Comparison of ENCODE assay signal across 35 cellular contexts in the genomic region with DNA sequence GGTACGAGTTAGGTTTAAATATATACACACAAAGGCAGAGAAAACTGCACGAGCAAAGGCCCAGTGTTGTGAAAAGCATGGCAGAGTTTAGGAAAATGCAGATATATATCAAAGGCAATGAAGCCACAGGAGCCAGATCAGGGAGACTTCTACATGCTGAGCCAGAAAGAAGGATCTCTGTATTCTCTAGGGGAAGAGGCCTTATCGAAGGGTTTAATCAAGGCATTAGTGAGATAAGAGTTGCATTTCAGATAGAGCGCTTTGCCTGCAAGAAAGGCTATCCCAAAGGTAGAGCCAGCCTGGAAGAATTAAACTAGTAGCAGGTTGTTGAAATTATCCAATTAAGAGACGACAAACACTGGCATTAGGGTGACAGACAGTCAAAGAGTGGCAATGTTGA. TPM values are rescaled to one million over a fixed set of nuclear protein-coding genes. Genes with fewer than 3 reads are reported as not detected.
A peak's percentile ranks its signal among the peaks of the same experiment; 100 is the strongest.
DNase-seq lines count a peak whose midpoint lies in the region; ATAC-seq and TF ChIP-seq lines count a peak whose summit lies in the region.
"Had no signal": no experiment of that assay in that cellular context is flagged by ENCODE, and none has a peak within 500 bp of the region (broad histone marks: within the 10 kb centered on the region; RNA-seq: fewer than 3 reads in every experiment).

No MANE protein-coding gene starts in this region.

- TF ChIP-seq CTCF in nephron (IDR thresholded peaks at IDR 0.05; ENCODE audit: unreplicated experiment in 3 of 3), result no peak

- no peak overlapping the region for H4K5ac ChIP-seq in mesendoderm (ENCODE audit: low read length)

- no peak overlapping the region for H3K4ac ChIP-seq in mesendoderm (ENCODE audit: low read depth, low read length)

- H3K4me1 Mint-ChIP-seq in nephron, result peaks cover 8% of the 10 kb centered on the region
- no peaks in the 10 kb centered on the region for H3K4me1 Mint-ChIP-seq in T-helper 2 cell treated with Interferon-gamma antibody and Interleukin-4, amounts not matched to agents 5 μg/mL and 100 μg/mL, for 36 hours (ENCODE audit: low read depth)
- H3K4me1 Mint-ChIP-seq: B cell; CD14-positive monocyte; CD4-positive, alpha-beta memory T cell; CD4-positive, CD25-positive, alpha-beta regulatory T cell; CD8-positive, alpha-beta memory T cell had no signal

- peak overlapping the region in 2 of 3 experiments; percentile 12 to 42 for H3K4me3 Mint-ChIP-seq in nephron
- no peak overlapping the region for H3K4me3 Mint-ChIP-seq in T-helper 2 cell treated with Interferon-gamma antibody and Interleukin-4, amounts not matched to agents 5 μg/mL and 100 μg/mL, for 36 hours
- H3K4me3 Mint-ChIP-seq: B cell; CD14-positive monocyte; CD4-positive, alpha-beta memory T cell; CD4-positive, alpha-beta T cell; CD4-positive, CD25-positive, alpha-beta regulatory T cell; CD8-positive, alpha-beta memory T cell; CD8-positive, alpha-beta T cell had no signal

- no peak overlapping the region for H3K4me3 ChIP-seq in mesendoderm (ENCODE audit: low read length)
- H3K4me3 ChIP-seq: A549; BLaER1; BLaER1 treated with 17β-estradiol and CSF1 and Interleukin-3, amounts not matched to agents 10 nM and 100 nM had no signal

- H3K23ac ChIP-seq in mesendoderm (ENCODE audit: low read length), result no peak overlapping the region

- H3K27ac ChIP-seq in mesendoderm (ENCODE audit: low read depth, low read length), result no peak overlapping the region
- H3K27ac ChIP-seq: 22Rv1; A549; BLaER1; BLaER1 treated with 17β-estradiol and CSF1 and Interleukin-3, amounts not matched to agents 10 nM and 100 nM; C4-2B had no signal

- peaks cover 15% of the 10 kb centered on the region for H3K27me3 Mint-ChIP-seq in nephron (ENCODE audit: low read depth)
- H3K27me3 Mint-ChIP-seq in T-helper 2 cell treated with Interferon-gamma antibody and Interleukin-4, amounts not matched to agents 5 μg/mL and 100 μg/mL, for 36 hours (ENCODE audit: low read depth), result peaks cover 9% of the 10 kb centered on the region

- H3K18ac ChIP-seq in mesendoderm (ENCODE audit: low read length), result no peak overlapping the region

- DNase-seq in NCI-H82 (lab: John Stamatoyannopoulos, UW) (peak; percentile 31), NCI-H82 treated with DMSO at 0.1 percent for 48 hours (lab: John Stamatoyannopoulos, UW; ENCODE audit: unreplicated experiment) (no peak), SK-N-DZ (ENCODE audit: low spot score) (peak; percentile 64), mesendoderm (peak; percentile 63), AG08396 (ENCODE audit: low spot score) (no peak)
- DNase-seq in T-helper 2 cell treated with Interferon-gamma antibody and Interleukin-4, amounts not matched to agents 5 μg/mL and 100 μg/mL, for 36 hours (ENCODE audit: low spot score), result no peak
- DNase-seq: 8988T; ACHN; AML-193; BE2C; C1 segment of cervical spinal cord; Caco-2; Calu3; CD4-positive, alpha-beta memory T cell; CD4-positive, alpha-beta T cell; CD4-positive, CD25-positive, alpha-beta regulatory T cell; CD8-positive, alpha-beta memory T cell; CD8-positive, alpha-beta T cell; COR-L47; DMS 273 treated with DMSO at 0.1 percent for 48 hours; DMS153; DMS53; DMS79; DMS79 treated with DMSO at 0.1 percent for 48 hours; DND-41; EL had no signal

- H3K4me2 ChIP-seq in mesendoderm (ENCODE audit: low read length), result no peak overlapping the region
- H3K4me2 ChIP-seq: A549; BLaER1; BLaER1 treated with 17β-estradiol and CSF1 and Interleukin-3, amounts not matched to agents 10 nM and 100 nM had no signal

- H2BK15ac ChIP-seq in mesendoderm (replicated peaks; ENCODE audit: low read depth), result no peak overlapping the region

- H3K56ac ChIP-seq in mesendoderm (ENCODE audit: low read length), result no peak overlapping the region

- no peaks in the 10 kb centered on the region for H3K79me1 ChIP-seq in mesendoderm (ENCODE audit: low read length)

- peaks cover 8% of the 10 kb centered on the region for H3K36me3 Mint-ChIP-seq in nephron (ENCODE audit: low read depth)
- H3K36me3 Mint-ChIP-seq in T-helper 2 cell treated with Interferon-gamma antibody and Interleukin-4, amounts not matched to agents 5 μg/mL and 100 μg/mL, for 36 hours (ENCODE audit: low read depth), result no peaks in the 10 kb centered on the region
- H3K36me3 Mint-ChIP-seq: CD14-positive monocyte; CD4-positive, alpha-beta memory T cell; CD4-positive, CD25-positive, alpha-beta regulatory T cell; CD8-positive, alpha-beta memory T cell; CD8-positive, alpha-beta T cell had no signal

- H3K9me3 Mint-ChIP-seq in nephron, result no peaks in the 10 kb centered on the region
- no peaks in the 10 kb centered on the region for H3K9me3 Mint-ChIP-seq in T-helper 2 cell treated with Interferon-gamma antibody and Interleukin-4, amounts not matched to agents 5 μg/mL and 100 μg/mL, for 36 hours
- H3K9me3 Mint-ChIP-seq: CD14-positive monocyte; CD4-positive, alpha-beta memory T cell; CD4-positive, alpha-beta T cell; CD8-positive, alpha-beta memory T cell; CD8-positive, alpha-beta T cell had no signal

- no peak overlapping the region for H2BK5ac ChIP-seq in mesendoderm (ENCODE audit: low read length)

- H3K27me3 ChIP-seq in mesendoderm (ENCODE audit: insufficient read depth, low read length, poor library complexity), result no peaks in the 10 kb centered on the region
- H3K27me3 ChIP-seq: BE2C; BLaER1; BLaER1 treated with 17β-estradiol and CSF1 and Interleukin-3, amounts not matched to agents 10 nM and 100 nM had no signal

- no peaks in the 10 kb centered on the region for H3K36me3 ChIP-seq in mesendoderm (ENCODE audit: control insufficient read depth, insufficient read depth, low read length)
- H3K36me3 ChIP-seq: BE2C; BLaER1; BLaER1 treated with 17β-estradiol and CSF1 and Interleukin-3, amounts not matched to agents 10 nM and 100 nM had no signal

- no peak for ATAC-seq in HG02610 (IDR thresholded peaks at IDR 0.05; ENCODE audit: unreplicated experiment)
- ATAC-seq: A549; CD8-positive, alpha-beta T cell had no signal

- no peaks in the 10 kb centered on the region for H3K4me1 ChIP-seq in mesendoderm (ENCODE audit: control insufficient read depth, low read depth, low read length)
- H3K4me1 ChIP-seq: A549; BLaER1; BLaER1 treated with 17β-estradiol and CSF1 and Interleukin-3, amounts not matched to agents 10 nM and 100 nM; Caco-2 had no signal

- no peak overlapping the region for H2AK5ac ChIP-seq in mesendoderm (ENCODE audit: low read length)

- H3K79me2 ChIP-seq in mesendoderm (ENCODE audit: control insufficient read depth, insufficient read depth, low read length), result no peaks in the 10 kb centered on the region

- WGBS in mesendoderm (ENCODE audit: extremely low coverage, insufficient coverage, low lambda C conversion rate), result no CpG with 5 or more reads among the region's 5 CpGs

- H2BK120ac ChIP-seq in mesendoderm (ENCODE audit: low read depth, low read length), result no peak overlapping the region

- no peak overlapping the region for H3K9ac ChIP-seq in mesendoderm (ENCODE audit: low read length)
- H3K9ac ChIP-seq: BLaER1; BLaER1 treated with 17β-estradiol and CSF1 and Interleukin-3, amounts not matched to agents 10 nM and 100 nM had no signal

- no peak overlapping the region for H4K8ac ChIP-seq in mesendoderm (ENCODE audit: low read depth, low read length)

- H3K27ac Mint-ChIP-seq in nephron, result peak overlapping the region in 1 of 3 experiments; percentile 35
- no peak overlapping the region for H3K27ac Mint-ChIP-seq in T-helper 2 cell treated with Interferon-gamma antibody and Interleukin-4, amounts not matched to agents 5 μg/mL and 100 μg/mL, for 36 hours
- H3K27ac Mint-ChIP-seq: B cell; CD14-positive monocyte; CD4-positive, alpha-beta memory T cell; CD4-positive, alpha-beta T cell; CD4-positive, CD25-positive, alpha-beta regulatory T cell; CD8-positive, alpha-beta memory T cell; CD8-positive, alpha-beta T cell had no signal

RNA-seq across cellular contexts. Expression of gene PTPRO, which starts 7.6 kb away (rescaled TPM):
- polyA plus RNA-seq in SK-N-DZ (2014; cell fraction: cytosol; rRNA removed), result 12.7 and 13.2 TPM in 2 replicates
- 13.5 and 15.3 TPM in 2 replicates for polyA plus RNA-seq in SK-N-DZ (2014; cell fraction: nucleus; rRNA removed)
- 0.73 TPM for polyA plus RNA-seq in mesendoderm (2013, experiment 1 of 2)
- polyA plus RNA-seq in mesendoderm (2013, experiment 2 of 2), result 0.59 TPM

Comparison
In these comparisons a context has a peak if more than half of its experiments do, and no peak if none do; other contexts are left out.
1. DNase-seq: peak in NCI-H82 (single experiment), SK-N-DZ (single experiment) and mesendoderm (single experiment); none in NCI-H82 treated with DMSO at 0.1 percent for 48 hours (single experiment), AG08396 (single experiment) and T-helper 2 cell treated with Interferon-gamma antibody and Interleukin-4, amounts not matched to agents 5 μg/mL and 100 μg/mL, for 36 hours (single experiment).